6 cellular contexts compared by ENCODE assay signal in genomic region chr16:89068814-89069616, GRCh38. TPM values are rescaled to one million over a fixed set of nuclear protein-coding genes. Genes with fewer than 3 reads are reported as not detected.
A peak's percentile ranks its signal among the peaks of the same experiment; 100 is the strongest.
DNase-seq lines count a peak whose midpoint lies in the region; ATAC-seq, FAIRE-seq and TF ChIP-seq lines count a peak whose summit lies in the region.
"Not testable (repeated sequence)": the region's sequence is repeated elsewhere in the genome, so short reads cannot be mapped to it uniquely, and the experiment has no call there.

No MANE protein-coding gene starts in this region.

- H3K9ac ChIP-seq in BLaER1; K562 (ENCODE audit: insufficient read depth in 1 of 2, low read depth in 2 of 2, low read length in 2 of 2): not testable (repeated sequence)

- WGBS in K562 (ENCODE audit: insufficient coverage, low coverage, missing lambda C conversion rate): 6% methylated on average over 4 of the region's 4 CpGs
- 85 to 92% methylated on average over 4 of the region's 4 CpGs for WGBS in pancreas, 2 donors

- not testable (repeated sequence) for TF ChIP-seq EP300 in K562 (IDR thresholded peaks at IDR 0.05; ENCODE audit: low read length)

- TF ChIP-seq RAD21 in K562 (CRISPR knock-in tag; conservative IDR thresholded peaks at IDR 0.05 in 1 of 2, IDR thresholded peaks at IDR 0.05 in 1 of 2): not testable (repeated sequence)

- not testable (repeated sequence) for H3K27me3 ChIP-seq in BLaER1, pancreas
- H3K27me3 ChIP-seq in K562 (ENCODE audit: control insufficient read depth in 2 of 2, insufficient read depth in 2 of 2, low read length in 2 of 2): peaks cover 8 to 41% of the 10 kb centered on the region in 2 experiments; a peak in 4 of 5 replicates

- not testable (repeated sequence) for H3K4me3 ChIP-seq in BLaER1, K562, pancreas

- in situ Hi-C loops in K562 (cut with MboI): not testable (repeated sequence)

- not testable (repeated sequence) for H3K9me3 ChIP-seq in BLaER1; K562 (replicated peaks; ENCODE audit: control insufficient read depth, insufficient read depth, low read depth, low read length); pancreas

- not testable (repeated sequence) for DNase-seq in GM12891 (ENCODE audit: insufficient read length, low spot score); HTR-8/SVneo (ENCODE audit: insufficient read length, low spot score); K562 (ENCODE audit: extremely low read depth in 1 of 4, low spot score in 3 of 4); pancreas

- H3K4me1 ChIP-seq in BLaER1 (peaks cover 51% of the 10 kb centered on the region), K562 (replicated peaks in 1 of 2; ENCODE audit: control insufficient read depth in 2 of 2, insufficient read depth in 2 of 2, low read length in 2 of 2) (peaks cover 0 to 58% of the 10 kb centered on the region in 2 experiments; a peak in 3 of 5 replicates)
- not testable (repeated sequence) for H3K4me1 ChIP-seq in pancreas

- H3K27ac ChIP-seq in BLaER1; K562 (ENCODE audit: extremely low read depth, low read depth, low read length); pancreas: not testable (repeated sequence)

- H3K4me2 ChIP-seq in BLaER1: peak overlapping the region; percentile 93
- H3K4me2 ChIP-seq in K562 (ENCODE audit: insufficient read depth, low read length): not testable (repeated sequence)

- TF ChIP-seq CTCF in K562 (IDR thresholded peaks at IDR 0.05 in 2 of 3, conservative IDR thresholded peaks at IDR 0.05 in 1 of 3; ENCODE audit: insufficient read depth in 2 of 3, low read depth in 1 of 3, low read length in 3 of 3); pancreas (IDR thresholded peaks at IDR 0.05): not testable (repeated sequence)

- not testable (repeated sequence) for H3K36me3 ChIP-seq in BLaER1; K562 (ENCODE audit: control insufficient read depth, insufficient read depth, low read length); pancreas

- not testable (repeated sequence) for BruUV-seq in K562 (replicated peaks; lab: Mats Ljungman, UMichigan)

- H2AFZ ChIP-seq in K562 (ENCODE audit: low read depth, low read length): not testable (repeated sequence)

- not testable (repeated sequence) for H4K20me1 ChIP-seq in BLaER1; K562 (replicated peaks; ENCODE audit: control insufficient read depth, insufficient read depth, low read length)

- H3K79me2 ChIP-seq in K562 (ENCODE audit: control insufficient read depth, insufficient read depth, low read length): not testable (repeated sequence)

- CTCF ChIA-PET in K562 (lab: Yijun Ruan, JAX; ENCODE audit: low intra/inter-chr PET ratio): not testable (repeated sequence)

- intact Hi-C loops in K562 (cut with micrococcal nuclease); pancreas (cut with DNase I): not testable (repeated sequence)

- peak; percentile 74 for FAIRE-seq in GM12891 (lab: Jason Lieb, UNC)
- peak; percentile 100 for FAIRE-seq in HTR-8/SVneo (lab: Jason Lieb, UNC)
- peak; percentile 29 for FAIRE-seq in K562 (lab: Jason Lieb, UNC)
- peak; percentile 87 for FAIRE-seq in endometrium (lab: Jason Lieb, UNC)
- peak; percentile 87 for FAIRE-seq in pancreas (lab: Jason Lieb, UNC)

- not testable (repeated sequence) for H3K9me1 ChIP-seq in K562 (ENCODE audit: control insufficient read depth, insufficient read depth, low read length)

- not testable (repeated sequence) for ATAC-seq in K562, pancreas

- POLR2A ChIA-PET in K562 (lab: Yijun Ruan, JAX): not testable (repeated sequence)

- TF ChIP-seq POLR2A in GM12891 (IDR thresholded peaks at IDR 0.05; ENCODE audit: low read depth, low read length); K562 (conservative IDR thresholded peaks at IDR 0.05): not testable (repeated sequence)

TF ChIP-seq in K562, 482 proteins besides CTCF, POLR2A, EP300 and RAD21 (continues in another document):
- TF ChIP-seq ZBTB2 (IDR thresholded peaks at IDR 0.05) (peak; percentile 65; the same call in 1 of the 2 replicates), MIER1 (IDR thresholded peaks at IDR 0.05; ENCODE audit: low read depth) (0 out of 2 replicates have a peak, but pooled peaks have one; percentile 53), BCLAF1 (IDR thresholded peaks at IDR 0.05; ENCODE audit: borderline replicate concordance in 1 of 2, control insufficient read depth in 1 of 2, low read depth in 2 of 2, low read length in 1 of 2) (0 out of 4 replicates have a peak, but pooled peaks of 1 of the 2 experiments have one; percentile 42), HDAC1 (IDR thresholded peaks at IDR 0.05) (peak in 1 of 2 experiments; percentile 89; a peak in 2 of 4 replicates), ATF3 (IDR thresholded peaks at IDR 0.05) (0 out of 2 replicates have a peak, but pooled peaks have one; percentile 12), CTBP1 (IDR thresholded peaks at IDR 0.05; ENCODE audit: borderline replicate concordance) (peak; percentile 75; the same call in 1 of the 2 replicates), KDM1A (IDR thresholded peaks at IDR 0.05) (peak; percentile 69 to 75; a peak in 3 of 4 replicates), RCOR1 (IDR thresholded peaks at IDR 0.05; ENCODE audit: borderline replicate concordance in 1 of 2, low read depth in 2 of 2, low read length in 2 of 2) (peak in 1 of 2 experiments; percentile 12; a peak in 1 of 4 replicates)
- TF ChIP-seq ATF3 (CRISPR knock-in tag; conservative IDR thresholded peaks at IDR 0.05): not testable (repeated sequence)

RNA-seq across cellular contexts. Expression of gene ACSF3, which starts 24.6 kb away (rescaled TPM):
- 24.9 TPM for polyA plus RNA-seq in GM12891 (2012; ENCODE audit: low read depth, missing spikeins)
- total RNA-seq in K562 (2011; cell fraction: chromatin; rRNA removed; ENCODE audit: low replicate concordance): 55.6 and 73.7 TPM in 2 replicates
- total RNA-seq in K562 (2011; cell fraction: nucleolus; rRNA removed): 44.2 and 45.9 TPM in 2 replicates
- 35.3 and 39.0 TPM in 2 replicates for total RNA-seq in K562 (2011; cell fraction: nucleoplasm; rRNA removed)
- total RNA-seq in K562 (2014; rRNA removed): 28.5 and 37.0 TPM in 2 replicates
- 14.0 and 14.6 TPM in 2 replicates for total RNA-seq in K562 (2014; rRNA removed; fragmentation: Illumina TruSeq; extraction: Trizol)
- 14.5 and 16.9 TPM in 2 replicates for total RNA-seq in K562 (2015; rRNA removed; fragmentation: Illumina TruSeq; extraction: Trizol)
- 31.7 and 32.8 TPM in 2 replicates for total RNA-seq in K562 (2021)
- polyA plus RNA-seq in K562 (2011; rRNA removed): 14.9 and 15.9 TPM in 2 replicates
- polyA plus RNA-seq in K562 (2011; cell fraction: cytosol; rRNA removed): 12.9 and 34.5 TPM in 2 replicates
- polyA plus RNA-seq in K562 (2011; cell fraction: nucleus; rRNA removed): 22.1 and 40.2 TPM in 2 replicates
- 16.9 and 29.2 TPM in 2 replicates for polyA plus RNA-seq in K562 (2012)
- polyA plus RNA-seq in K562 (2014; fragmentation: Illumina TruSeq; extraction: Trizol): 14.7 and 21.0 TPM in 2 replicates
- polyA plus RNA-seq in K562 (2014; fragmentation: Nextera tagmentation; extraction: Ambion mirVana): 1 to 10 TPM in 1 of 2 experiments, under 1 TPM in 1; 0.77 to 1.9 TPM
- 27.3 and 29.8 TPM in 2 replicates for polyA plus RNA-seq in K562 (2014; rRNA removed)
- polyA minus RNA-seq in K562 (2011; rRNA and poly(A)+ RNA removed): 16.2 and 17.6 TPM in 2 replicates
- 40.6 and 53.1 TPM in 2 replicates for polyA minus RNA-seq in K562 (2011; cell fraction: cytosol; rRNA and poly(A)+ RNA removed)
- 21.0 and 22.3 TPM in 2 replicates for polyA minus RNA-seq in K562 (2011; cell fraction: nucleus; rRNA and poly(A)+ RNA removed)
- total RNA-seq in pancreas: 10 to 100 TPM; 17.3 to 26.6 (median 18.9) TPM
- polyA plus RNA-seq in pancreas: 10 to 100 TPM; 32.6 to 36.9 TPM
